ENCODE assay signal across 11 cellular contexts in genomic region chr18:61764381-61764780, GRCh38.
DNase-seq lines count a peak whose midpoint lies in the region; ATAC-seq, FAIRE-seq and TF ChIP-seq lines count a peak whose summit lies in the region.
"Had no signal": no experiment of that assay in that cellular context is flagged by ENCODE, and none has a peak within 500 bp of the region (broad histone marks: within the 10 kb centered on the region; RNA-seq: fewer than 3 reads in every experiment).

No MANE protein-coding gene starts in this region.

- H3K36me3 ChIP-seq in osteoblast (ENCODE audit: insufficient read depth, low read length): no peaks in the 10 kb centered on the region
- H3K36me3 ChIP-seq: pancreas had no signal

- H4K20me1 ChIP-seq in osteoblast (ENCODE audit: insufficient read depth, low read length): no peaks in the 10 kb centered on the region

- H3K4me2 ChIP-seq in osteoblast (ENCODE audit: insufficient read depth, low read length): peak overlapping the region; percentile 61

- H3K9me3 ChIP-seq in osteoblast (ENCODE audit: low read depth, low read length): no peaks in the 10 kb centered on the region
- H3K9me3 ChIP-seq: pancreas had no signal

- ATAC-seq in GM18909 (IDR thresholded peaks at IDR 0.05; ENCODE audit: poor library complexity, unreplicated experiment): peak; percentile 73
- ATAC-seq in HG02981 (IDR thresholded peaks at IDR 0.05; ENCODE audit: unreplicated experiment): peak; percentile 72

- no peak for FAIRE-seq in RCC 7860 (lab: Jason Lieb, UNC)
- FAIRE-seq: pancreas had no signal

- peak; percentile 42 for DNase-seq in amniotic epithelial cell (ENCODE audit: low read depth)
- DNase-seq in osteoblast (ENCODE audit: insufficient read length, low spot score, missing footprints): no peak
- no peak for DNase-seq in NCI-H128 (lab: John Stamatoyannopoulos, UW; ENCODE audit: unreplicated experiment)
- no peak for DNase-seq in RCC 7860 (ENCODE audit: low spot score)
- DNase-seq in DMS53 (lab: John Stamatoyannopoulos, UW): no peak
- DNase-seq: NCI-H1694; pancreas; stimulated activated CD4-positive, alpha-beta T cell treated with anti-CD3 and anti-CD28 coated beads, Interleukin-4, amount 100 ng/mL, for 4 hours; T1000 had no signal

- peak overlapping the region; percentile 16 for H2AFZ ChIP-seq in osteoblast (ENCODE audit: low read length)

- no peak for TF ChIP-seq CTCF in osteoblast (IDR thresholded peaks at IDR 0.05; ENCODE audit: extremely low read depth, low read depth, low read length)

- peak overlapping the region; percentile 70 for H3K27ac ChIP-seq in osteoblast (ENCODE audit: low read depth, low read length)
- H3K27ac ChIP-seq: pancreas had no signal

- no peaks in the 10 kb centered on the region for H3K79me2 ChIP-seq in osteoblast (ENCODE audit: insufficient read depth, low read length)

- H3K4me1 ChIP-seq in osteoblast (ENCODE audit: insufficient read depth, low read length): peaks cover 12% of the 10 kb centered on the region
- H3K4me1 ChIP-seq: pancreas had no signal

- peak overlapping the region; percentile 29 for H3K4me3 ChIP-seq in osteoblast (ENCODE audit: insufficient read depth, low read length)
- H3K4me3 ChIP-seq: pancreas had no signal

- no peaks in the 10 kb centered on the region for H3K27me3 ChIP-seq in osteoblast (ENCODE audit: insufficient read depth, low read length)
- H3K27me3 ChIP-seq: pancreas had no signal
